ENCODE assay signal across 10 cellular contexts in genomic region chrX:119981286-119982070, GRCh38. TPM values are rescaled to one million over a fixed set of nuclear protein-coding genes. Genes with fewer than 3 reads are reported as not detected.
DNase-seq lines count a peak whose midpoint lies in the region; ATAC-seq, FAIRE-seq and TF ChIP-seq lines count a peak whose summit lies in the region.
"Had no signal": no experiment of that assay in that cellular context is flagged by ENCODE, and none has a peak within 500 bp of the region (broad histone marks: within the 10 kb centered on the region; RNA-seq: fewer than 3 reads in every experiment).

No MANE protein-coding gene starts in this region.

- H3K4me3 Mint-ChIP-seq in nephron, result no peak overlapping the region
- H3K4me3 Mint-ChIP-seq in CD4-positive, alpha-beta T cell, result no peak overlapping the region
- H3K4me3 Mint-ChIP-seq: stimulated activated naive CD8-positive, alpha-beta T cell treated with anti-CD3 and anti-CD28 coated beads, Interleukin-15, amount 100 ng/mL, for 72 hours had no signal

- BruUV-seq in K562 (replicated peaks; lab: Mats Ljungman, UMichigan), result no TSS peak

- H3K4me2 ChIP-seq in A549 (no peak overlapping the region), K562 (ENCODE audit: insufficient read depth, low read length) (no peak overlapping the region)

- no peak overlapping the region for H2AFZ ChIP-seq in K562 (ENCODE audit: low read depth, low read length)

- no peaks in the 10 kb centered on the region for H3K79me2 ChIP-seq in K562 (ENCODE audit: control insufficient read depth, insufficient read depth, low read length)

- no peaks in the 10 kb centered on the region for H3K4me1 Mint-ChIP-seq in nephron
- H3K4me1 Mint-ChIP-seq in CD4-positive, alpha-beta T cell (ENCODE audit: low read depth), result no peaks in the 10 kb centered on the region
- H3K4me1 Mint-ChIP-seq: stimulated activated naive CD8-positive, alpha-beta T cell treated with anti-CD3 and anti-CD28 coated beads, Interleukin-15, amount 100 ng/mL, for 72 hours had no signal

- no peak overlapping the region for H3K4me3 ChIP-seq in A549
- no peak overlapping the region for H3K4me3 ChIP-seq in K562

- 18% methylated on average over 14 of the region's 15 CpGs for whole genome bisulfite sequencing in A549 (ENCODE audit: missing lambda C conversion rate)
- 8% methylated on average over 10 of the region's 15 CpGs for WGBS in K562 (ENCODE audit: insufficient coverage, low coverage, missing lambda C conversion rate)

- FAIRE-seq in A549 (lab: Jason Lieb, UNC) (peak; percentile 32), K562 (lab: Jason Lieb, UNC) (peak; percentile 77)
- FAIRE-seq: endometrium had no signal

- TF ChIP-seq POLR2A in A549 (IDR thresholded peaks at IDR 0.05; ENCODE audit: low read length) (no peak), K562 (conservative IDR thresholded peaks at IDR 0.05) (no peak)

- TF ChIP-seq EP300 in A549 (IDR thresholded peaks at IDR 0.05), result no peak
- no peak for TF ChIP-seq EP300 in K562 (IDR thresholded peaks at IDR 0.05; ENCODE audit: low read length)

- POLR2A ChIA-PET in A549 (lab: Yijun Ruan, JAX) (interaction anchor here (0.7 kb wide), 1 partner anchor 674 kb away, joined by 3 read pairs; no protein-coding TSS in a partner anchor), K562 (lab: Yijun Ruan, JAX) (no interaction called here)
- POLR2A ChIA-PET in CD4-positive, alpha-beta T cell (lab: Charles Lee), result no interaction called here

- H3K27ac ChIP-seq in A549 (no peak overlapping the region), K562 (ENCODE audit: extremely low read depth, low read depth, low read length) (no peak overlapping the region)
- no peak overlapping the region for H3K27ac ChIP-seq in CD4-positive, alpha-beta T cell (ENCODE audit: low read depth, low read length)

- TF ChIP-seq CTCF in A549 (IDR thresholded peaks at IDR 0.05), result peak; percentile 51
- peak; percentile 61 to 78 (median 62) for TF ChIP-seq CTCF in K562 (IDR thresholded peaks at IDR 0.05 in 2 of 3, conservative IDR thresholded peaks at IDR 0.05 in 1 of 3; ENCODE audit: insufficient read depth in 2 of 3, low read depth in 1 of 3, low read length in 3 of 3)
- peak; percentile 27 to 53 (median 33) for TF ChIP-seq CTCF in nephron (IDR thresholded peaks at IDR 0.05; ENCODE audit: unreplicated experiment in 3 of 3)
- no peak for TF ChIP-seq CTCF in CD4-positive, alpha-beta T cell (IDR thresholded peaks at IDR 0.05)

- peaks cover 19% of the 10 kb centered on the region for H3K27me3 Mint-ChIP-seq in nephron (ENCODE audit: low read depth)
- peaks cover 35% of the 10 kb centered on the region for H3K27me3 Mint-ChIP-seq in CD4-positive, alpha-beta T cell

- H3K36me3 Mint-ChIP-seq in nephron (ENCODE audit: low read depth), result no peaks in the 10 kb centered on the region
- H3K36me3 Mint-ChIP-seq in CD4-positive, alpha-beta T cell (ENCODE audit: low read depth), result no peaks in the 10 kb centered on the region

- in situ Hi-C loops in K562 (cut with MboI), result no loop called here

- H3K9me3 ChIP-seq in A549 (no peaks in the 10 kb centered on the region), K562 (replicated peaks; ENCODE audit: control insufficient read depth, insufficient read depth, low read depth, low read length) (no peaks in the 10 kb centered on the region)
- no peaks in the 10 kb centered on the region for H3K9me3 ChIP-seq in CD4-positive, alpha-beta T cell (ENCODE audit: control insufficient read depth, low read length)

- H3K4me1 ChIP-seq in A549 (no peaks in the 10 kb centered on the region), K562 (replicated peaks in 1 of 2; ENCODE audit: control insufficient read depth in 2 of 2, insufficient read depth in 2 of 2, low read length in 2 of 2) (no peaks in the 10 kb centered on the region)

- H3K9ac ChIP-seq in K562 (ENCODE audit: insufficient read depth in 1 of 2, low read depth in 2 of 2, low read length in 2 of 2), result no peak overlapping the region

- H3K27me3 ChIP-seq in K562 (ENCODE audit: control insufficient read depth in 2 of 2, insufficient read depth in 2 of 2, low read length in 2 of 2), result no peaks in the 10 kb centered on the region; a peak in 2 of 5 replicates
- H3K27me3 ChIP-seq in CD4-positive, alpha-beta T cell (ENCODE audit: control insufficient read depth, insufficient read depth, low read length), result peaks cover 5% of the 10 kb centered on the region

- no peaks in the 10 kb centered on the region for H3K36me3 ChIP-seq in K562 (ENCODE audit: control insufficient read depth, insufficient read depth, low read length)

- H3K27ac Mint-ChIP-seq in nephron, result no peak overlapping the region
- no peak overlapping the region for H3K27ac Mint-ChIP-seq in CD4-positive, alpha-beta T cell
- H3K27ac Mint-ChIP-seq: stimulated activated naive CD8-positive, alpha-beta T cell treated with anti-CD3 and anti-CD28 coated beads, Interleukin-15, amount 100 ng/mL, for 72 hours had no signal

- CTCF ChIA-PET in A549 (lab: Yijun Ruan, JAX), result interaction anchor here (0.6 to 2.0 kb wide), 11 partner anchors 10 to 1310 kb away, joined by 3 to 6 read pairs (median 4); no protein-coding TSS in a partner anchor
- CTCF ChIA-PET in K562 (lab: Yijun Ruan, JAX; ENCODE audit: low intra/inter-chr PET ratio), result no interaction called here
- CTCF ChIA-PET in CD4-positive, alpha-beta T cell (lab: Charles Lee), result interaction anchor here (1.2 kb wide), 1 partner anchor 11 kb away, joined by 3 read pairs; no protein-coding TSS in a partner anchor

- H3K9me1 ChIP-seq in K562 (ENCODE audit: control insufficient read depth, insufficient read depth, low read length), result no peaks in the 10 kb centered on the region

- intact Hi-C loops in K562 (cut with micrococcal nuclease), result loop anchor here (2.0 kb wide), 1 partner anchor 41 kb away; no protein-coding TSS in a partner anchor
- intact Hi-C loops in CD4-positive, alpha-beta T cell (cut with DNase I, micrococcal nuclease), result no loop called here

- no peaks in the 10 kb centered on the region for H4K20me1 ChIP-seq in K562 (replicated peaks; ENCODE audit: control insufficient read depth, insufficient read depth, low read length)

- peaks cover 5% of the 10 kb centered on the region for H3K9me3 Mint-ChIP-seq in nephron
- no peaks in the 10 kb centered on the region for H3K9me3 Mint-ChIP-seq in CD4-positive, alpha-beta T cell
- H3K9me3 Mint-ChIP-seq: stimulated activated naive CD8-positive, alpha-beta T cell treated with anti-CD3 and anti-CD28 coated beads, Interleukin-15, amount 100 ng/mL, for 72 hours had no signal

- peak; percentile 31 to 58; a peak in 4 of 5 replicates for TF ChIP-seq RAD21 in A549 (conservative IDR thresholded peaks at IDR 0.05 in 1 of 2, IDR thresholded peaks at IDR 0.05 in 1 of 2)
- peak; percentile 25 to 66; a peak in 3 of 4 replicates for TF ChIP-seq RAD21 in K562 (CRISPR knock-in tag; conservative IDR thresholded peaks at IDR 0.05 in 1 of 2, IDR thresholded peaks at IDR 0.05 in 1 of 2)

- ATAC-seq in A549 (peak; percentile 56 to 80; a peak in 3 of 6 replicates), K562 (peak; percentile 93), GM21529 (IDR thresholded peaks at IDR 0.05; ENCODE audit: unreplicated experiment) (no peak), GM21447 (IDR thresholded peaks at IDR 0.05; ENCODE audit: unreplicated experiment) (no peak)
- no peak for ATAC-seq in CD4-positive, alpha-beta T cell (ENCODE audit: poor library complexity)
- ATAC-seq: stimulated activated naive CD8-positive, alpha-beta T cell treated with anti-CD3 and anti-CD28 coated beads, Interleukin-15, amount 100 ng/mL, for 72 hours had no signal

- DNase-seq in A549 (ENCODE audit: low read depth in 1 of 2, low spot score in 1 of 2), result peak in 1 of 2 experiments; percentile 47
- DNase-seq in GM03348 (ENCODE audit: low spot score), result peak; percentile 13
- DNase-seq in NCI-H2081 (lab: John Stamatoyannopoulos, UW), result peak; percentile 72 to 85
- peak in 2 of 4 experiments; percentile 51 to 67 for DNase-seq in K562 (ENCODE audit: extremely low read depth in 1 of 4, low spot score in 3 of 4)
- DNase-seq in CD4-positive, alpha-beta T cell, result no peak

TF ChIP-seq in A549, 52 proteins besides CTCF, POLR2A, EP300 and RAD21:
- TF ChIP-seq ZFP36 (IDR thresholded peaks at IDR 0.05; ENCODE audit: borderline replicate concordance, partially characterized antibody), result no peak
- TF ChIP-seq EHMT2 (IDR thresholded peaks at IDR 0.05; ENCODE audit: low read depth), result peak; percentile 79; the same call in 1 of the 2 replicates
- TF ChIP-seq SMC3 (IDR thresholded peaks at IDR 0.05), result peak; percentile 21; the same call in 1 of the 3 replicates
- TF ChIP-seq NR3C1 (IDR thresholded peaks at IDR 0.05), result no peak

RNA-seq across cellular contexts. Expression of gene NKAP, which starts 37.9 kb away (rescaled TPM):
- polyA plus RNA-seq in A549 (2011; rRNA removed) (7.7 and 16.9 TPM in 2 replicates), A549 (2017; fragmentation: RNase III; extraction: RNeasy Plus Mini Kit Qiagen cat#74134 plus additional on column Dnase treatment) (5.9 to 6.6 TPM (median 6.3 TPM) in 3 replicates), K562 (2011; rRNA removed) (5.6 and 6.3 TPM in 2 replicates), K562 (2014; fragmentation: Illumina TruSeq; extraction: Trizol) (5.8 and 6.7 TPM in 2 replicates), K562 (2014; fragmentation: Nextera tagmentation; extraction: Ambion mirVana) (1 to 10 TPM; 3.1 to 3.4 TPM), K562 (2014; rRNA removed) (6.4 and 8.3 TPM in 2 replicates)
- 3.4 and 3.5 TPM in 2 replicates for polyA plus RNA-seq in A549 (2012; cell fraction: cytosol; rRNA removed)
- 2.5 and 3.0 TPM in 2 replicates for polyA plus RNA-seq in A549 (2012; cell fraction: nucleus; rRNA removed)
- polyA minus RNA-seq in A549 (2011; rRNA and poly(A)+ RNA removed), result 1.5 and 1.6 TPM in 2 replicates
- 5.0 and 13.7 TPM in 2 replicates for total RNA-seq in K562 (2011; cell fraction: chromatin; rRNA removed; ENCODE audit: low replicate concordance)
- 3.0 and 3.2 TPM in 2 replicates for total RNA-seq in K562 (2011; cell fraction: nucleolus; rRNA removed)
- 5.2 and 14.0 TPM in 2 replicates for total RNA-seq in K562 (2011; cell fraction: nucleoplasm; rRNA removed)
- total RNA-seq in K562 (2014; rRNA removed) (7.1 and 8.1 TPM in 2 replicates), K562 (2014; rRNA removed; fragmentation: Illumina TruSeq; extraction: Trizol) (8.2 and 10.6 TPM in 2 replicates), K562 (2015; rRNA removed; fragmentation: Illumina TruSeq; extraction: Trizol) (6.3 and 7.0 TPM in 2 replicates), K562 (2021) (8.2 and 8.8 TPM in 2 replicates)
- 3.6 and 4.1 TPM in 2 replicates for polyA plus RNA-seq in K562 (2011; cell fraction: cytosol; rRNA removed)
- polyA plus RNA-seq in K562 (2011; cell fraction: nucleus; rRNA removed), result 2.1 and 2.2 TPM in 2 replicates
- polyA plus RNA-seq in K562 (2012), result 5.4 and 9.4 TPM in 2 replicates
- polyA minus RNA-seq in K562 (2011; rRNA and poly(A)+ RNA removed), result 4.8 and 6.5 TPM in 2 replicates
- polyA minus RNA-seq in K562 (2011; cell fraction: cytosol; rRNA and poly(A)+ RNA removed), result 2.9 and 3.5 TPM in 2 replicates
- 2.3 and 4.4 TPM in 2 replicates for polyA minus RNA-seq in K562 (2011; cell fraction: nucleus; rRNA and poly(A)+ RNA removed)
- 10 to 100 TPM; 14.5 to 15.6 TPM for total RNA-seq in CD4-positive, alpha-beta T cell

Comparison
In these comparisons a context has a peak if more than half of its experiments do, and no peak if none do; other contexts are left out.
1. ATAC-seq: peak in A549 (2 of 2) and K562 (single experiment); none in GM21529 (single experiment), CD4-positive, alpha-beta T cell (single experiment) and GM21447 (single experiment).
2. DNase-seq: peak in GM03348 (single experiment) and NCI-H2081 (2 of 2); none in CD4-positive, alpha-beta T cell (0 of 10).
3. Of the 35 proteins assayed by ChIP-seq in both K562 and A549: peak only in K562: none; only in A549: none; in both: CTCF, EHMT2, RAD21 and SMC3; in neither: 31.